Comparison of ENCODE assay signal across 21 cellular contexts in the genomic region with DNA sequence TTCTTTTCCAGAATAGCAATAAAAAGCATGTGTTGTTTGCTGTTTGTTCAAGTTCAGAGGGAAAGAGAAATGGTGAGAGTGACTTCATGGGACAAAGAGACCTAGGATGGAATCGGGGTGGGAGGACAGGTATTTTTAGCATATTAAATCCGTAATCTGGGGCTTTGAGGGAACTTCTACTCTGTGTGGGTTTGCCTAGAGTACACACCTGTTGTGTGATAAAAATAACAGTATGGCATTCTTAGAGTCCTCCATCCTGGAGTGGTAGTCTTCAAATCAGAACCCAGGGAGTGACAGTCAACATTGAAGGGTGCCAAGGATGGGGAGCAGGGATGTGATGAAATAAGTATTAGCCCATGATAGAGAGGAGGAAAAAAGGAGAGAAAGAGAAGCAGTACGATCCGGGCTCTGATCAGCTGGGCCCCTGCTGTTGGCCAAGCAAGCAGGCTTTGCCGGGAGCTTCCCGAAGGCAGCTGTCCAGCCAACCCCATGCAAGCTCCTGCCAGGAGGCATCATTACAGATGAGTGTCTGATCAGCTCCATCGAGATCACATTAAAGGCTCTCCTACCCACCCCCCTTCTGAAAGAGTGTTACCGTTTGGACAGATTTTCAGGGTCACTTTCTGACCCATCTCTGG.
"Had no signal": no experiment of that assay in that cellular context is flagged by ENCODE, and none has a peak within 500 bp of the region (broad histone marks: within the 10 kb centered on the region; RNA-seq: fewer than 3 reads in every experiment).

No MANE protein-coding gene starts in this region.

- H3K9me3 ChIP-seq: mucosa of descending colon, neutrophil, pancreas, tibial artery had no signal

- H3K4me1 ChIP-seq: gastroesophageal sphincter, pancreas, tibial artery had no signal

- DNase-seq: activated CD4-positive, CD25-positive, alpha-beta regulatory T cell treated with anti-CD3 and anti-CD28 coated beads, Interleukin-2, amount 50 U/mL, for 72 hours; activated CD8-positive, alpha-beta memory T cell treated with anti-CD3 and anti-CD28 coated beads for 24 hours; activated CD8-positive, alpha-beta memory T cell treated with anti-CD3 and anti-CD28 coated beads, Interleukin-2, amount 50 U/mL, for 48 hours; activated effector memory CD4-positive, alpha-beta T cell treated with Interleukin-2 at 50 U/mL for 16 hours; activated naive CD4-positive, alpha-beta T cell treated with anti-CD3 and anti-CD28 coated beads, Interleukin-2, amount 10 ng/mL, durations not matched to agents 7 days and 5 days; activated T-cell treated with anti-CD3 and anti-CD28 coated beads, Interleukin-2, amount 50 U/mL, for 48 hours; aorta; cortex of kidney; effector CD4-positive, alpha-beta T cell; mesenchymal stem cell; mucosa of descending colon; naive thymus-derived CD8-positive, alpha-beta T cell; pancreas; stimulated activated CD8-positive, alpha-beta memory T cell treated with anti-CD3 and anti-CD28 coated beads, Interleukin-4, amount 100 ng/mL, for 48 hours; stimulated activated naive CD4-positive, alpha-beta T cell; T-helper 2 cell; tibial artery had no signal

- H3K27ac Mint-ChIP-seq: activated naive CD4-positive, alpha-beta T cell treated with anti-CD3 and anti-CD28 coated beads, Interleukin-2, amount 10 ng/mL, durations not matched to agents 7 days and 5 days; naive thymus-derived CD8-positive, alpha-beta T cell had no signal

- H3K27me3 ChIP-seq: gastroesophageal sphincter, heart right ventricle, neutrophil, pancreas, tibial artery had no signal

- H3K27ac ChIP-seq: gastroesophageal sphincter, heart right ventricle, neutrophil, pancreas, tibial artery, VCaP had no signal

- H3K36me3 ChIP-seq: gastroesophageal sphincter, heart right ventricle, neutrophil, pancreas, tibial artery had no signal

- H3K4me3 Mint-ChIP-seq: activated naive CD4-positive, alpha-beta T cell treated with anti-CD3 and anti-CD28 coated beads, Interleukin-2, amount 10 ng/mL, durations not matched to agents 7 days and 5 days; naive thymus-derived CD8-positive, alpha-beta T cell had no signal

- H3K9me3 Mint-ChIP-seq: activated naive CD4-positive, alpha-beta T cell treated with anti-CD3 and anti-CD28 coated beads, Interleukin-2, amount 10 ng/mL, durations not matched to agents 7 days and 5 days had no signal

- H3K36me3 Mint-ChIP-seq: activated naive CD4-positive, alpha-beta T cell treated with anti-CD3 and anti-CD28 coated beads, Interleukin-2, amount 10 ng/mL, durations not matched to agents 7 days and 5 days had no signal

- H3K4me3 ChIP-seq: gastroesophageal sphincter, heart right ventricle, mucosa of descending colon, pancreas, tibial artery had no signal
